In genomic region chr20:36461600-36462439, GRCh38 we compare ENCODE assay signal across 8 cellular contexts.
DNase-seq lines count a peak whose midpoint lies in the region; ATAC-seq and TF ChIP-seq lines count a peak whose summit lies in the region.

No MANE protein-coding gene starts in this region.

- H3K9me3 ChIP-seq in BE2C: no peaks in the 10 kb centered on the region
- no peaks in the 10 kb centered on the region for H3K9me3 ChIP-seq in duodenal mucosa (ENCODE audit: control insufficient read depth in 1 of 2, low read length in 2 of 2)
- H3K9me3 ChIP-seq in stomach: no peaks in the 10 kb centered on the region

- H3K27me3 ChIP-seq in BE2C (no peaks in the 10 kb centered on the region), duodenal mucosa (ENCODE audit: control insufficient read depth in 1 of 2, insufficient read depth in 2 of 2, low read length in 2 of 2) (no peaks in the 10 kb centered on the region), stomach (no peaks in the 10 kb centered on the region)

- DNase-seq in BE2C (peak; percentile 71), KBM-7 (peak; percentile 30), lower leg skin (ENCODE audit: low spot score in 2 of 2) (peak; percentile 48 to 94), stomach (peak; percentile 43), NCI-H128 (lab: John Stamatoyannopoulos, UW; ENCODE audit: unreplicated experiment) (no peak)
- DNase-seq in activated CD4-positive, alpha-beta T cell treated with anti-CD3 and anti-CD28 coated beads for 48 hours: peak; percentile 48

- no peak for TF ChIP-seq EP300 in stomach (IDR thresholded peaks at IDR 0.05)

- no peak for TF ChIP-seq CTCF in BE2C (IDR thresholded peaks at IDR 0.05; ENCODE audit: low read depth, low read length)
- no peak for TF ChIP-seq CTCF in lower leg skin (IDR thresholded peaks at IDR 0.05)
- no peak for TF ChIP-seq CTCF in stomach (IDR thresholded peaks at IDR 0.05)

- 1% methylated on average over 27 to 55 of the region's 58 CpGs for WGBS in lower leg skin, 2 donors
- 1 to 2% (median 1%) methylated on average over 20 to 44 of the region's 58 CpGs for WGBS in stomach, 5 donors

- H3K9ac ChIP-seq in duodenal mucosa (ENCODE audit: low read depth in 1 of 2, low read length in 2 of 2): peak overlapping the region; percentile 86 to 95

- H3K4me1 ChIP-seq in BE2C: peaks cover 20% of the 10 kb centered on the region
- peaks cover 42 to 45% of the 10 kb centered on the region in 2 donors for H3K4me1 ChIP-seq in duodenal mucosa (ENCODE audit: control insufficient read depth in 1 of 2, insufficient read depth in 2 of 2, low read length in 2 of 2)
- peaks cover 38 to 57% (median 54%) of the 10 kb centered on the region in 4 donors for H3K4me1 ChIP-seq in stomach

- H3K27ac ChIP-seq in duodenal mucosa (ENCODE audit: low read depth, low read length): peak overlapping the region; percentile 67
- peak overlapping the region; percentile 92 to 96 (median 95) for H3K27ac ChIP-seq in stomach

- H3K4me3 ChIP-seq in BE2C (ENCODE audit: low read depth, low read length) (peak overlapping the region; percentile 97), duodenal mucosa (ENCODE audit: low read depth in 1 of 2, low read length in 2 of 2) (peak overlapping the region; percentile 85 to 91), lower leg skin (ENCODE audit: low read depth, poor library complexity, severe bottlenecking) (peak overlapping the region; percentile 67), stomach (peak overlapping the region; percentile 55 to 71 (median 66))

- intact Hi-C loops in lower leg skin (cut with DNase I; ENCODE audit: low total_unique reads): no loop called here
- intact Hi-C loops in stomach (cut with DNase I; ENCODE audit: low total_unique reads): no loop called here

- TF ChIP-seq POLR2A in lower leg skin (IDR thresholded peaks at IDR 0.05): no peak
- TF ChIP-seq POLR2A in stomach (IDR thresholded peaks at IDR 0.05): no peak

- in situ Hi-C loops in KBM-7 (cut with MboI; ENCODE audit: low pct_unique_long_range_greater_than_20kb, low sequenced_read_pairs): no loop called here

- peak; percentile 30 for ATAC-seq in GM19328 (IDR thresholded peaks at IDR 0.05; ENCODE audit: unreplicated experiment)

- no peaks in the 10 kb centered on the region for H3K36me3 ChIP-seq in BE2C
- no peaks in the 10 kb centered on the region for H3K36me3 ChIP-seq in duodenal mucosa (ENCODE audit: control insufficient read depth in 1 of 2, insufficient read depth in 2 of 2, low read length in 2 of 2)
- H3K36me3 ChIP-seq in stomach: no peaks in the 10 kb centered on the region
